Comparison of ENCODE assay signal across 11 cellular contexts in genomic region chr15:80996247-80996646, GRCh38. TPM values are rescaled to one million over a fixed set of nuclear protein-coding genes. Genes with fewer than 3 reads are reported as not detected.
DNase-seq lines count a peak whose midpoint lies in the region; ATAC-seq, FAIRE-seq and TF ChIP-seq lines count a peak whose summit lies in the region.
"Had no signal": no experiment of that assay in that cellular context is flagged by ENCODE, and none has a peak within 500 bp of the region (broad histone marks: within the 10 kb centered on the region; RNA-seq: fewer than 3 reads in every experiment).

No MANE protein-coding gene starts in this region.

- no peak overlapping the region for H3K4ac ChIP-seq in H1 (replicated peaks; ENCODE audit: insufficient read length, low read depth, low read length)

- no peaks in the 10 kb centered on the region for H3K79me1 ChIP-seq in H1 (ENCODE audit: low read depth, low read length)

- H3K4me2 ChIP-seq in H1 (ENCODE audit: insufficient read depth in 1 of 2, low read depth in 2 of 2, low read length in 2 of 2) (no peak overlapping the region), smooth muscle cell (no peak overlapping the region)

- no peaks in the 10 kb centered on the region for H4K20me1 ChIP-seq in H1 (replicated peaks in 1 of 2; ENCODE audit: control insufficient read depth in 1 of 2, insufficient read depth in 2 of 2, low read length in 2 of 2)
- no peaks in the 10 kb centered on the region for H4K20me1 ChIP-seq in smooth muscle cell (ENCODE audit: low read depth)

- no peak overlapping the region for H4K8ac ChIP-seq in H1 (ENCODE audit: extremely low read depth, insufficient read depth, low read length)

- H3K36me3 Mint-ChIP-seq in activated CD4-positive, alpha-beta memory T cell treated with anti-CD3 and anti-CD28 coated beads, Interleukin-2, amount 10 ng/mL, durations not matched to agents 7 days and 5 days (ENCODE audit: low read depth) = peaks cover 12% of the 10 kb centered on the region
- H3K36me3 Mint-ChIP-seq in activated CD4-positive, alpha-beta memory T cell treated with anti-CD3 and anti-CD28 coated beads for 36 hours = peaks cover 2% of the 10 kb centered on the region

- H3K18ac ChIP-seq in H1 (ENCODE audit: extremely low read depth, low read length) = no peak overlapping the region

- 86% methylated on average over 1 of the region's 1 CpG; no CpG with 5 or more reads in 1 of the 2 experiments for WGBS in H1 (ENCODE audit: extremely low coverage in 1 of 2, insufficient coverage in 1 of 2, insufficient read length in 1 of 2, insufficient replicate concordance in 2 of 2, low coverage in 1 of 2, low lambda C conversion rate in 2 of 2, missing lambda C conversion rate in 1 of 2), 2 experiments
- 100% methylated on average over 1 of the region's 1 CpG for WGBS in smooth muscle cell (ENCODE audit: low lambda C conversion rate)

- H2BK12ac ChIP-seq in H1 (ENCODE audit: low read depth, low read length) = no peak overlapping the region

- CTCF ChIA-PET in activated CD4-positive, alpha-beta memory T cell treated with anti-CD3 and anti-CD28 coated beads, Interleukin-2, amount 10 ng/mL, durations not matched to agents 7 days and 5 days (lab: Charles Lee) = no interaction called here
- CTCF ChIA-PET in activated CD4-positive, alpha-beta memory T cell treated with anti-CD3 and anti-CD28 coated beads for 36 hours (lab: Charles Lee) = interaction anchor here (0.9 to 6.3 kb wide), 3 partner anchors 110 to 270 kb away, joined by 3 to 53 read pairs (median 24); no protein-coding TSS in a partner anchor
- CTCF ChIA-PET in H1 (lab: Charles Lee; ENCODE audit: partially characterized antibody) = interaction anchor here (0.6 to 1.4 kb wide), 4 partner anchors 17 to 234 kb away, joined by 3 read pairs; no protein-coding TSS in a partner anchor

- H3K9me3 ChIP-seq in H1 (ENCODE audit: insufficient read depth in 2 of 2, low read depth in 1 of 2, low read length in 1 of 2) (no peaks in the 10 kb centered on the region), smooth muscle cell (replicated peaks; ENCODE audit: low read depth) (no peaks in the 10 kb centered on the region), uterus (no peaks in the 10 kb centered on the region)
- H3K9me3 ChIP-seq: mucosa of descending colon had no signal

- H3K23ac ChIP-seq in H1 (ENCODE audit: insufficient read length) = no peak overlapping the region

- no peak for TF ChIP-seq POLR2A in H1 (IDR thresholded peaks at IDR 0.05; ENCODE audit: control extremely low read depth in 1 of 2, low read depth in 2 of 2, low read length in 2 of 2)
- TF ChIP-seq POLR2A in H54 (IDR thresholded peaks at IDR 0.05; ENCODE audit: low read depth, low read length) = no peak
- no peak for TF ChIP-seq POLR2A in uterus (IDR thresholded peaks at IDR 0.05)

- H3K4me1 Mint-ChIP-seq in activated CD4-positive, alpha-beta memory T cell treated with anti-CD3 and anti-CD28 coated beads, Interleukin-2, amount 10 ng/mL, durations not matched to agents 7 days and 5 days = peaks cover 51% of the 10 kb centered on the region
- H3K4me1 Mint-ChIP-seq in activated CD4-positive, alpha-beta memory T cell treated with anti-CD3 and anti-CD28 coated beads for 36 hours (ENCODE audit: low read depth) = peaks cover 23% of the 10 kb centered on the region

- FAIRE-seq in H1 (lab: Jason Lieb, UNC) (peak; percentile 77), H54 (lab: Jason Lieb, UNC) (no peak)

- H3K23me2 ChIP-seq in H1 (ENCODE audit: low read depth, low read length) = peaks cover 6% of the 10 kb centered on the region; the same call in 1 of the 2 replicates

- H2BK120ac ChIP-seq in H1 (replicated peaks; ENCODE audit: low read depth, low read length) = no peak overlapping the region

- no peaks in the 10 kb centered on the region for H3K27me3 ChIP-seq in H1 (replicated peaks in 1 of 4; ENCODE audit: control insufficient read depth in 3 of 4, extremely low read depth in 1 of 4, insufficient read depth in 3 of 4, low read length in 3 of 4)
- no peaks in the 10 kb centered on the region for H3K27me3 ChIP-seq in smooth muscle cell (ENCODE audit: low read depth)
- no peaks in the 10 kb centered on the region for H3K27me3 ChIP-seq in uterus

- peaks cover 3% of the 10 kb centered on the region for H3K9me3 Mint-ChIP-seq in activated CD4-positive, alpha-beta memory T cell treated with anti-CD3 and anti-CD28 coated beads, Interleukin-2, amount 10 ng/mL, durations not matched to agents 7 days and 5 days
- peaks cover 5% of the 10 kb centered on the region for H3K9me3 Mint-ChIP-seq in activated CD4-positive, alpha-beta memory T cell treated with anti-CD3 and anti-CD28 coated beads for 36 hours

- no peak for ATAC-seq in GM21576 (IDR thresholded peaks at IDR 0.05; ENCODE audit: unreplicated experiment)
- ATAC-seq: mucosa of descending colon had no signal

- H2BK5ac ChIP-seq in H1 (ENCODE audit: low read depth, low read length) = no peak overlapping the region

- H3K79me2 ChIP-seq in H1 (ENCODE audit: control insufficient read depth in 1 of 2, insufficient read depth in 2 of 2, low read length in 2 of 2) (no peaks in the 10 kb centered on the region), smooth muscle cell (ENCODE audit: low read depth) (no peaks in the 10 kb centered on the region)

- H3K4me3 ChIP-seq in H1 (ENCODE audit: extremely low read depth in 1 of 4, insufficient read depth in 2 of 4, low read depth in 3 of 4, low read length in 4 of 4) (no peak overlapping the region), smooth muscle cell (no peak overlapping the region), uterus (no peak overlapping the region)
- H3K4me3 ChIP-seq: mucosa of descending colon had no signal

- peaks cover 4% of the 10 kb centered on the region for H3F3A ChIP-seq in smooth muscle cell (ENCODE audit: low read depth)

- TF ChIP-seq EP300 in H1 (IDR thresholded peaks at IDR 0.05; ENCODE audit: borderline replicate concordance in 1 of 2, low read depth in 2 of 2, low read length in 2 of 2) = no peak

- H4K91ac ChIP-seq in H1 (replicated peaks; ENCODE audit: insufficient read length, low read length) = no peak overlapping the region

- H3K27ac ChIP-seq in H1 (ENCODE audit: low read depth, low read length) = no peak overlapping the region
- no peak overlapping the region for H3K27ac ChIP-seq in smooth muscle cell (ENCODE audit: low read depth)
- no peak overlapping the region for H3K27ac ChIP-seq in uterus

- no peak overlapping the region for H3K56ac ChIP-seq in H1 (replicated peaks; ENCODE audit: insufficient read length, low read depth, low read length)

- H3K4me1 ChIP-seq in H1 (replicated peaks in 1 of 4; ENCODE audit: control insufficient read depth in 3 of 4, insufficient read depth in 4 of 4, low read length in 3 of 4) (no peaks in the 10 kb centered on the region), smooth muscle cell (ENCODE audit: low read depth) (no peaks in the 10 kb centered on the region), uterus (no peaks in the 10 kb centered on the region)

- DNase-seq in activated CD4-positive, alpha-beta memory T cell treated with anti-CD3 and anti-CD28 coated beads, Interleukin-2, amount 10 ng/mL, durations not matched to agents 7 days and 5 days = peak; percentile 32
- no peak for DNase-seq in activated CD4-positive, alpha-beta memory T cell treated with anti-CD3 and anti-CD28 coated beads for 36 hours
- DNase-seq in NCI-H524 treated with DMSO at 0.1 percent for 48 hours (lab: John Stamatoyannopoulos, UW) (peak; percentile 20), H1 (ENCODE audit: low read depth in 1 of 2, low spot score in 2 of 2) (no peak), smooth muscle cell (lab: John Stamatoyannopoulos, UW; ENCODE audit: unreplicated experiment) (no peak), H54 (ENCODE audit: insufficient read length, low spot score) (no peak), uterus (no peak)
- DNase-seq: amygdala, DMS79, mucosa of descending colon had no signal

- H3K36me3 ChIP-seq in H1 (ENCODE audit: control insufficient read depth in 2 of 4, insufficient read depth in 4 of 4, low read length in 3 of 4) (no peaks in the 10 kb centered on the region), smooth muscle cell (ENCODE audit: low read depth) (no peaks in the 10 kb centered on the region), uterus (no peaks in the 10 kb centered on the region)

- POLR2A ChIA-PET in activated CD4-positive, alpha-beta memory T cell treated with anti-CD3 and anti-CD28 coated beads, Interleukin-2, amount 10 ng/mL, durations not matched to agents 7 days and 5 days (lab: Charles Lee) = no interaction called here
- POLR2A ChIA-PET in activated CD4-positive, alpha-beta memory T cell treated with anti-CD3 and anti-CD28 coated beads for 36 hours (lab: Charles Lee) = no interaction called here
- POLR2A ChIA-PET in H1 (lab: Charles Lee; ENCODE audit: partially characterized antibody) = no interaction called here

- H3K9ac ChIP-seq in H1 (replicated peaks in 1 of 4; ENCODE audit: extremely low read depth in 1 of 4, low read depth in 3 of 4, low read length in 3 of 4) = no peak overlapping the region
- H3K9ac ChIP-seq in smooth muscle cell (ENCODE audit: low read depth) = no peak overlapping the region

- TF ChIP-seq RAD21 in H1 (IDR thresholded peaks at IDR 0.05 in 1 of 2, conservative IDR thresholded peaks at IDR 0.05 in 1 of 2; ENCODE audit: low read depth in 2 of 2, low read length in 2 of 2) = peak; percentile 84 to 86

- H4K5ac ChIP-seq in H1 (ENCODE audit: insufficient read length, low read depth, low read length) = no peak overlapping the region

- no peak overlapping the region for H2BK15ac ChIP-seq in H1 (ENCODE audit: low read length)

- no peak overlapping the region for H2AFZ ChIP-seq in H1 (ENCODE audit: low read length)
- no peak overlapping the region for H2AFZ ChIP-seq in smooth muscle cell (ENCODE audit: low read depth)

- TF ChIP-seq CTCF in H1 (IDR thresholded peaks at IDR 0.05; ENCODE audit: control extremely low read depth in 1 of 3, insufficient read depth in 1 of 3, low read depth in 1 of 3, low read length in 3 of 3) (peak; percentile 18 to 91 (median 77)), smooth muscle cell (IDR thresholded peaks at IDR 0.05; ENCODE audit: borderline replicate concordance, insufficient read depth, poor library complexity, severe bottlenecking) (peak; percentile 30), uterus (IDR thresholded peaks at IDR 0.05) (peak in 2 of 4 experiments; percentile 30 to 47)

- intact Hi-C loops in activated CD4-positive, alpha-beta memory T cell treated with anti-CD3 and anti-CD28 coated beads for 36 hours (cut with micrococcal nuclease) = loop anchor here (1.0 kb wide), 2 partner anchors 110 to 270 kb away; no protein-coding TSS in a partner anchor
- intact Hi-C loops in uterus (cut with DNase I; ENCODE audit: low total_unique reads) = no loop called here

- H3K27ac Mint-ChIP-seq in activated CD4-positive, alpha-beta memory T cell treated with anti-CD3 and anti-CD28 coated beads, Interleukin-2, amount 10 ng/mL, durations not matched to agents 7 days and 5 days = no peak overlapping the region
- H3K27ac Mint-ChIP-seq in activated CD4-positive, alpha-beta memory T cell treated with anti-CD3 and anti-CD28 coated beads for 36 hours = no peak overlapping the region

- H3K27me3 Mint-ChIP-seq in activated CD4-positive, alpha-beta memory T cell treated with anti-CD3 and anti-CD28 coated beads, Interleukin-2, amount 10 ng/mL, durations not matched to agents 7 days and 5 days = no peaks in the 10 kb centered on the region
- no peaks in the 10 kb centered on the region for H3K27me3 Mint-ChIP-seq in activated CD4-positive, alpha-beta memory T cell treated with anti-CD3 and anti-CD28 coated beads for 36 hours

- H2BK20ac ChIP-seq in H1 (ENCODE audit: low read length) = no peak overlapping the region

- no peak overlapping the region for H2AK5ac ChIP-seq in H1 (ENCODE audit: low read depth, low read length)

- H3K14ac ChIP-seq in H1 (ENCODE audit: insufficient read length) = no peak overlapping the region

- no peak overlapping the region for H3K4me3 Mint-ChIP-seq in activated CD4-positive, alpha-beta memory T cell treated with anti-CD3 and anti-CD28 coated beads, Interleukin-2, amount 10 ng/mL, durations not matched to agents 7 days and 5 days
- no peak overlapping the region for H3K4me3 Mint-ChIP-seq in activated CD4-positive, alpha-beta memory T cell treated with anti-CD3 and anti-CD28 coated beads for 36 hours

RNA-seq across cellular contexts. Expression of gene TLNRD1, which starts 4.5 kb away (rescaled TPM):
- total RNA-seq in activated CD4-positive, alpha-beta memory T cell treated with anti-CD3 and anti-CD28 coated beads, Interleukin-2, amount 10 ng/mL, durations not matched to agents 7 days and 5 days = 10 to 100 TPM; 47.1 to 48.8 TPM
- total RNA-seq in activated CD4-positive, alpha-beta memory T cell treated with anti-CD3 and anti-CD28 coated beads for 36 hours = 10 to 100 TPM; 23.5 to 25.4 TPM
- total RNA-seq in H1 (2021; fragmentation: NEBNext Ultra II Directional; extraction: Animal tissue kit (Norgen Biotek cat#: 25700)) = 19.8 and 20.5 TPM in 2 replicates
- polyA plus RNA-seq in H1 (2011; rRNA removed) (12.2 and 15.5 TPM in 2 replicates), smooth muscle cell (11.9 and 14.1 TPM in 2 replicates)
- polyA plus RNA-seq in H1 (2011; cell fraction: cytosol; rRNA removed) = 12.0 TPM
- 11.5 TPM for polyA plus RNA-seq in H1 (2011; cell fraction: nucleus; rRNA removed)
- 7.7 to 11.6 TPM (median 11.0 TPM) in 4 replicates for polyA plus RNA-seq in H1 (2012, experiment 1 of 2)
- polyA plus RNA-seq in H1 (2012, experiment 2 of 2) = 10.8 TPM
- 11.0 TPM for polyA plus RNA-seq in H1 (2013, experiment 1 of 2)
- polyA plus RNA-seq in H1 (2013, experiment 2 of 2) = 10.5 TPM
- polyA minus RNA-seq in H1 (2011; rRNA and poly(A)+ RNA removed) = 2.1 and 3.6 TPM in 2 replicates
- 13.8 TPM for polyA minus RNA-seq in H1 (2011; cell fraction: cytosol; rRNA and poly(A)+ RNA removed)
- 14.3 TPM for polyA minus RNA-seq in H1 (2011; cell fraction: nucleus; rRNA and poly(A)+ RNA removed)
- total RNA-seq in smooth muscle cell (10.7 and 11.3 TPM in 2 replicates), uterus (10 to 100 TPM; 10.1 to 22.4 (median 17.8) TPM)

RNA-seq across cellular contexts. Expression of gene MESD, which starts 6.6 kb away (rescaled TPM):
- total RNA-seq in activated CD4-positive, alpha-beta memory T cell treated with anti-CD3 and anti-CD28 coated beads, Interleukin-2, amount 10 ng/mL, durations not matched to agents 7 days and 5 days = 10 to 100 TPM; 34.5 to 36.1 TPM
- total RNA-seq in activated CD4-positive, alpha-beta memory T cell treated with anti-CD3 and anti-CD28 coated beads for 36 hours = 10 to 100 TPM; 20.0 to 20.5 TPM
- total RNA-seq in H1 (2021; fragmentation: NEBNext Ultra II Directional; extraction: Animal tissue kit (Norgen Biotek cat#: 25700)) = 28.3 and 30.2 TPM in 2 replicates
- polyA plus RNA-seq in H1 (2011; rRNA removed) = 9.0 and 11.0 TPM in 2 replicates
- 13.8 TPM for polyA plus RNA-seq in H1 (2011; cell fraction: cytosol; rRNA removed)
- polyA plus RNA-seq in H1 (2011; cell fraction: nucleus; rRNA removed) = 14.7 TPM
- 22.3 to 32.0 TPM (median 24.0 TPM) in 4 replicates for polyA plus RNA-seq in H1 (2012, experiment 1 of 2)
- 8.8 TPM for polyA plus RNA-seq in H1 (2012, experiment 2 of 2)
- polyA plus RNA-seq in H1 (2013, experiment 1 of 2) = 36.2 TPM
- 45.6 TPM for polyA plus RNA-seq in H1 (2013, experiment 2 of 2)
- 16.4 and 16.6 TPM in 2 replicates for polyA minus RNA-seq in H1 (2011; rRNA and poly(A)+ RNA removed)
- polyA minus RNA-seq in H1 (2011; cell fraction: cytosol; rRNA and poly(A)+ RNA removed) = 14.2 TPM
- polyA minus RNA-seq in H1 (2011; cell fraction: nucleus; rRNA and poly(A)+ RNA removed) = 33.9 TPM
- 20.1 and 25.6 TPM in 2 replicates for total RNA-seq in smooth muscle cell
- 41.4 and 57.4 TPM in 2 replicates for polyA plus RNA-seq in smooth muscle cell
- total RNA-seq in uterus = 10 to 100 TPM; 23.6 to 48.7 (median 27.7) TPM

Comparison
In these comparisons a context has a peak if more than half of its experiments do, and no peak if none do; other contexts are left out.
1. DNase-seq: peak in activated CD4-positive, alpha-beta memory T cell treated with anti-CD3 and anti-CD28 coated beads, Interleukin-2, amount 10 ng/mL, durations not matched to agents 7 days and 5 days (single experiment) and NCI-H524 treated with DMSO at 0.1 percent for 48 hours (single experiment); none in activated CD4-positive, alpha-beta memory T cell treated with anti-CD3 and anti-CD28 coated beads for 36 hours (single experiment), H1 (0 of 2), smooth muscle cell (single experiment), H54 (single experiment) and uterus (0 of 2).